ENCODE assay signal across 10 cellular contexts in the genomic region with DNA sequence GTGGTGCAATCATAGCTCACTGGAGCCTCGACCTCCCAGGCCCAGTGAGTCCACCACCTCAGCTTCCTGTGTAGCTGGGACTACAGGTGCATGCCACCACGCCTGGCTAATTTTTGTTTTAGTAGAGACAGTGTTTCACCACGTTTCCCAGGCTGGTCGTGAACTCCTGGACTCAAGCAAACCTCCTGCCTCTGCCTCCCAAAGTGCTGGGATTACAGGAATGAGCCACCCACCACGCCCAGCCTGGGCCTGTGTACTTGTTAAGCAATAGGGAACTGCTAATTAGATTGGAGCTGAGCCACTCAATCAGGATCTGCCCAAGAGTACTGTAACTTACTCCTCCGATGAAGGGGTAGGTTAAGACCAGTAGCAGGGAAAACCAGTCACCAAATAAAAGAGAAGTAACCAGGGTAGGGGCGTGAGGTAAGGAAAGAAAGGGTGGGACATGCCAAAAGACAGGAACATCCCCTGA. TPM values are rescaled to one million over a fixed set of nuclear protein-coding genes. Genes with fewer than 3 reads are reported as not detected.
DNase-seq lines count a peak whose midpoint lies in the region; ATAC-seq and FAIRE-seq lines count a peak whose summit lies in the region.
"Had no signal": no experiment of that assay in that cellular context is flagged by ENCODE, and none has a peak within 500 bp of the region (broad histone marks: within the 10 kb centered on the region; RNA-seq: fewer than 3 reads in every experiment).

No MANE protein-coding gene starts in this region.

- H3K4me1 ChIP-seq in duodenal mucosa (ENCODE audit: control insufficient read depth in 1 of 2, insufficient read depth in 2 of 2, low read length in 2 of 2) (peaks cover 23 to 24% of the 10 kb centered on the region in 2 donors), small intestine (ENCODE audit: control insufficient read depth in 2 of 2, insufficient read depth in 1 of 2, low read depth in 1 of 2, low read length in 1 of 2) (peaks cover 0 to 10% of the 10 kb centered on the region in 2 donors)

- H3K36me3 Mint-ChIP-seq in activated T-cell treated with anti-CD3 and anti-CD28 coated beads, Interleukin-2, amount 50 U/mL, for 24 hours (ENCODE audit: low read depth), result peaks cover 70% of the 10 kb centered on the region

- peak overlapping the region; percentile 95 for H3K4me3 Mint-ChIP-seq in activated T-cell treated with anti-CD3 and anti-CD28 coated beads, Interleukin-2, amount 50 U/mL, for 24 hours

- H3K9ac ChIP-seq in duodenal mucosa (ENCODE audit: low read depth in 1 of 2, low read length in 2 of 2), result peak overlapping the region in 1 of 2 donors; percentile 26

- H3K4me1 Mint-ChIP-seq in activated T-cell treated with anti-CD3 and anti-CD28 coated beads, Interleukin-2, amount 50 U/mL, for 24 hours (ENCODE audit: low read depth), result peaks cover 54% of the 10 kb centered on the region

- H3K27me3 Mint-ChIP-seq in activated T-cell treated with anti-CD3 and anti-CD28 coated beads, Interleukin-2, amount 50 U/mL, for 24 hours, result no peaks in the 10 kb centered on the region

- no peaks in the 10 kb centered on the region for H3K9me3 ChIP-seq in duodenal mucosa (ENCODE audit: control insufficient read depth in 1 of 2, low read length in 2 of 2)
- no peaks in the 10 kb centered on the region for H3K9me3 ChIP-seq in small intestine (ENCODE audit: control insufficient read depth, low read depth)
- H3K9me3 ChIP-seq: heart right ventricle had no signal

- no peak for FAIRE-seq in small intestine (lab: Jason Lieb, UNC)

- no peaks in the 10 kb centered on the region for H3K27me3 ChIP-seq in duodenal mucosa (ENCODE audit: control insufficient read depth in 1 of 2, insufficient read depth in 2 of 2, low read length in 2 of 2)
- no peaks in the 10 kb centered on the region for H3K27me3 ChIP-seq in small intestine (ENCODE audit: control insufficient read depth in 2 of 2, insufficient read depth in 2 of 2, low read length in 2 of 2)
- H3K27me3 ChIP-seq: heart right ventricle had no signal

- H3K27ac Mint-ChIP-seq in activated T-cell treated with anti-CD3 and anti-CD28 coated beads, Interleukin-2, amount 50 U/mL, for 24 hours, result peak overlapping the region; percentile 99

- DNase-seq in activated T-cell treated with anti-CD3 and anti-CD28 coated beads, Interleukin-2, amount 50 U/mL, for 24 hours, result no peak
- DNase-seq in activated T-cell treated with anti-CD3 and anti-CD28 coated beads, Interleukin-2, amount 50 U/mL, for 1 hour, result no peak
- DNase-seq in NOMO-1 treated with dmso at 0.1 percent for 144 hours (lab: John Stamatoyannopoulos, UW; ENCODE audit: unreplicated experiment) (peak; percentile 40), small intestine (peak; percentile 83), mucosa of gallbladder (ENCODE audit: low spot score) (no peak), glomerular visceral epithelial cell (ENCODE audit: extremely low spot score) (no peak)
- DNase-seq: heart right ventricle; stimulated activated CD4-positive, alpha-beta T cell treated with anti-CD3 and anti-CD28 coated beads, Interleukin-12 subunit alpha, Interleukin-12 subunit beta, amount 100 ng/mL, for 4 hours had no signal

- WGBS in small intestine, 3 donors, result 15 to 43% (median 22%) methylated on average over 7 of the region's 7 CpGs

- H3K4me3 ChIP-seq in duodenal mucosa (ENCODE audit: low read depth in 1 of 2, low read length in 2 of 2) (peak overlapping the region; percentile 5 to 24), small intestine (ENCODE audit: low read depth in 1 of 2, low read length in 2 of 2) (no peak overlapping the region)

- H3K27ac ChIP-seq in duodenal mucosa (ENCODE audit: low read depth, low read length), result no peak overlapping the region
- peak overlapping the region in 1 of 2 donors; percentile 30 for H3K27ac ChIP-seq in small intestine (ENCODE audit: low read depth in 1 of 2, low read length in 1 of 2)

- peaks cover 8 to 20% of the 10 kb centered on the region in 2 donors for H3K36me3 ChIP-seq in duodenal mucosa (ENCODE audit: control insufficient read depth in 1 of 2, insufficient read depth in 2 of 2, low read length in 2 of 2)
- peaks cover 5 to 6% of the 10 kb centered on the region in 2 donors for H3K36me3 ChIP-seq in small intestine (ENCODE audit: control insufficient read depth in 2 of 2, insufficient read depth in 2 of 2, low read length in 2 of 2)

- peaks cover 3% of the 10 kb centered on the region for H3K9me3 Mint-ChIP-seq in activated T-cell treated with anti-CD3 and anti-CD28 coated beads, Interleukin-2, amount 50 U/mL, for 24 hours

- no peak for ATAC-seq in GM18502 (IDR thresholded peaks at IDR 0.05; ENCODE audit: poor library complexity, unreplicated experiment)
- ATAC-seq: heart right ventricle had no signal

RNA-seq across cellular contexts. Expression of gene DDX39A, which starts 2.4 kb away (rescaled TPM):
- polyA plus RNA-seq in small intestine, result 100 to 1,000 TPM; 110 to 139 (median 139) TPM
- 46.4 TPM for total RNA-seq in mucosa of gallbladder

RNA-seq across cellular contexts. Expression of gene PKN1, which starts 16.3 kb away (rescaled TPM):
- 10 to 100 TPM in 2 of 3 donors, 1 to 10 TPM in 1; 8.9 to 35.0 (median 27.8) TPM for polyA plus RNA-seq in small intestine
- 136 TPM for total RNA-seq in mucosa of gallbladder

RNA-seq across cellular contexts. Expression of gene ADGRE5, which starts 35.5 kb away (rescaled TPM):
- polyA plus RNA-seq in small intestine, result 10 to 100 TPM; 13.6 to 51.6 (median 15.7) TPM
- 48.2 TPM for total RNA-seq in mucosa of gallbladder

RNA-seq across cellular contexts. Expression of gene PTGER1, which starts 58.4 kb away (rescaled TPM):
- polyA plus RNA-seq in small intestine, result under 1 TPM in 1 of 3 donors, not detected in 2; 0.64 TPM
- 1.9 TPM for total RNA-seq in mucosa of gallbladder

Comparison
In these comparisons a context has a peak if more than half of its experiments do, and no peak if none do; other contexts are left out.
1. DNase-seq: peak in NOMO-1 treated with dmso at 0.1 percent for 144 hours (single experiment) and small intestine (single experiment); none in activated T-cell treated with anti-CD3 and anti-CD28 coated beads, Interleukin-2, amount 50 U/mL, for 24 hours (single experiment), activated T-cell treated with anti-CD3 and anti-CD28 coated beads, Interleukin-2, amount 50 U/mL, for 1 hour (single experiment), mucosa of gallbladder (single experiment) and glomerular visceral epithelial cell (single experiment).
2. H3K4me3 ChIP-seq: peak in duodenal mucosa (2 of 2); none in small intestine (0 of 2).